In the genomic region with DNA sequence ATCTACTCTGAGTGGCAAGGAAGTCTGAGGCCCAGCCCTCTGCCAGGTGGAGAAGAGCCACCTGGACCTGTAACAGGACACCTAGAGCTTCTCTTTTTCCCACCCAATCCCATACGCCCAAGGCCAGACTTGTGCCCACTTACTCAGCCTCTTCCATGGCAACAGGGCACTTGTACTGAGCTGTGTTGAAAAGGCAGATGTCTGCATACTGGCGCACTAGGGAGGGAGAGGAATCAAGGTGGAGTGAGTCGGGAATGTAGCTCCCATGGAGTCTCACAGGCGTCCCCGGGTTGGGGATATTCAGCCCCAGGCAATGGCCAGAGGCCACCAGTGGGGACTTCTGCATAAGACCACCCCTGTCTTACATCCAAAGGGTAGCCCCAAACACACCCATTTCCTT, we compare ENCODE assay signal across 10 cellular contexts. TPM values are rescaled to one million over a fixed set of nuclear protein-coding genes. Genes with fewer than 3 reads are reported as not detected.
DNase-seq lines count a peak whose midpoint lies in the region; ATAC-seq and TF ChIP-seq lines count a peak whose summit lies in the region.
"Had no signal": no experiment of that assay in that cellular context is flagged by ENCODE, and none has a peak within 500 bp of the region (broad histone marks: within the 10 kb centered on the region; RNA-seq: fewer than 3 reads in every experiment).

No MANE protein-coding gene starts in this region.

- POLR2A ChIA-PET in activated CD4-positive, alpha-beta T cell treated with anti-CD3 and anti-CD28 coated beads, Interleukin-2, amount 10 ng/mL, durations not matched to agents 7 days and 5 days (lab: Charles Lee), result interaction anchor here (0.6 kb wide), 1 partner anchor 79 kb away, joined by 6 read pairs; no protein-coding TSS in a partner anchor

- intact Hi-C loops in adrenal gland (cut with DNase I), result no loop called here
- intact Hi-C loops in spleen (cut with DNase I; ENCODE audit: low total_unique reads), result no loop called here

- H3K9me3 Mint-ChIP-seq in activated CD4-positive, alpha-beta T cell treated with anti-CD3 and anti-CD28 coated beads, Interleukin-2, amount 10 ng/mL, durations not matched to agents 7 days and 5 days, result no peaks in the 10 kb centered on the region

- H3K4me3 ChIP-seq in adrenal gland (no peak overlapping the region), spleen (peak overlapping the region in 1 of 8 donors; percentile 41)

- H3K27ac ChIP-seq in adrenal gland, result no peak overlapping the region
- peak overlapping the region; percentile 72 to 88 (median 82) for H3K27ac ChIP-seq in spleen

- H3K27me3 Mint-ChIP-seq in activated CD4-positive, alpha-beta T cell treated with anti-CD3 and anti-CD28 coated beads, Interleukin-2, amount 10 ng/mL, durations not matched to agents 7 days and 5 days, result no peaks in the 10 kb centered on the region

- H3K4me1 ChIP-seq in adrenal gland (replicated peaks in 1 of 2) (no peaks in the 10 kb centered on the region), spleen (peaks cover 0 to 83% (median 47%) of the 10 kb centered on the region in 6 donors)

- H3K27ac Mint-ChIP-seq in activated CD4-positive, alpha-beta T cell treated with anti-CD3 and anti-CD28 coated beads, Interleukin-2, amount 10 ng/mL, durations not matched to agents 7 days and 5 days, result peak overlapping the region; percentile 100

- H3K27me3 ChIP-seq in adrenal gland, result no peaks in the 10 kb centered on the region
- H3K27me3 ChIP-seq in spleen (replicated peaks in 1 of 7), result no peaks in the 10 kb centered on the region

- peaks cover 59% of the 10 kb centered on the region for H3K4me1 Mint-ChIP-seq in activated CD4-positive, alpha-beta T cell treated with anti-CD3 and anti-CD28 coated beads, Interleukin-2, amount 10 ng/mL, durations not matched to agents 7 days and 5 days

- TF ChIP-seq CTCF in adrenal gland (IDR thresholded peaks at IDR 0.05) (no peak), spleen (IDR thresholded peaks at IDR 0.05 in 8 of 11, conservative IDR thresholded peaks at IDR 0.05 in 3 of 11) (no peak)

- DNase-seq in activated CD4-positive, alpha-beta T cell treated with anti-CD3 and anti-CD28 coated beads, Interleukin-2, amount 10 ng/mL, durations not matched to agents 7 days and 5 days, result no peak
- no peak for DNase-seq in activated CD4-positive, alpha-beta T cell treated with anti-CD3 and anti-CD28 coated beads, Interleukin-2, amount 50 U/mL, for 4 hours
- DNase-seq in NCI-H2171 (lab: John Stamatoyannopoulos, UW), result peak; percentile 69
- peak in 4 of 7 donors; percentile 0 to 13 (median 3) for DNase-seq in adrenal gland
- DNase-seq in spleen, result peak; percentile 47
- DNase-seq: retina had no signal

- 85 to 92% (median 87%) methylated on average over 4 to 5 of the region's 5 CpGs for WGBS in adrenal gland, 4 donors
- WGBS in spleen, 5 donors, result 83 to 93% (median 89%) methylated on average over 5 of the region's 5 CpGs

- ATAC-seq in GM18502 (IDR thresholded peaks at IDR 0.05; ENCODE audit: poor library complexity, unreplicated experiment), result no peak
- no peak for ATAC-seq in GM18870 (IDR thresholded peaks at IDR 0.05; ENCODE audit: unreplicated experiment)
- no peak for ATAC-seq in HG02852 (IDR thresholded peaks at IDR 0.05; ENCODE audit: unreplicated experiment)

- H3K4me3 Mint-ChIP-seq in activated CD4-positive, alpha-beta T cell treated with anti-CD3 and anti-CD28 coated beads, Interleukin-2, amount 10 ng/mL, durations not matched to agents 7 days and 5 days, result no peak overlapping the region

- H3K9me3 ChIP-seq in adrenal gland (replicated peaks in 1 of 3), result no peaks in the 10 kb centered on the region
- no peaks in the 10 kb centered on the region for H3K9me3 ChIP-seq in spleen

- CTCF ChIA-PET in activated CD4-positive, alpha-beta T cell treated with anti-CD3 and anti-CD28 coated beads, Interleukin-2, amount 10 ng/mL, durations not matched to agents 7 days and 5 days (lab: Charles Lee), result interaction anchor here (0.6 to 2.5 kb wide), 9 partner anchors 8 to 113 kb away, joined by 3 to 17 read pairs (median 4); no protein-coding TSS in a partner anchor

- peaks cover 31% of the 10 kb centered on the region for H3K36me3 Mint-ChIP-seq in activated CD4-positive, alpha-beta T cell treated with anti-CD3 and anti-CD28 coated beads, Interleukin-2, amount 10 ng/mL, durations not matched to agents 7 days and 5 days (ENCODE audit: low read depth)

- TF ChIP-seq POLR2A in adrenal gland (IDR thresholded peaks at IDR 0.05), result no peak
- no peak for TF ChIP-seq POLR2A in spleen (IDR thresholded peaks at IDR 0.05)

- peaks cover 0 to 31% of the 10 kb centered on the region in 2 donors for H3K36me3 ChIP-seq in adrenal gland (replicated peaks in 1 of 2)
- H3K36me3 ChIP-seq in spleen, result peaks cover 0 to 100% (median 47%) of the 10 kb centered on the region in 6 donors

RNA-seq across cellular contexts. Expression of a gene that starts 36.1 kb away (rescaled TPM):
- total RNA-seq in activated CD4-positive, alpha-beta T cell treated with anti-CD3 and anti-CD28 coated beads, Interleukin-2, amount 10 ng/mL, durations not matched to agents 7 days and 5 days, result under 1 TPM in 1 of 2 experiments, not detected in 1; 0.06 TPM
- total RNA-seq in adrenal gland (1 to 10 TPM in 4 of 8 donors, under 1 TPM in 4; 0.32 to 3.7 (median 1.1) TPM), spleen (under 1 TPM in 4 of 7 donors, not detected in 3; 0.16 to 0.59 (median 0.23) TPM)
- polyA plus RNA-seq in adrenal gland (1 to 10 TPM; 1.5 to 4.3 (median 3.1) TPM), spleen (under 1 TPM; 0.10 to 0.15 (median 0.11) TPM)
- total RNA-seq: liver had no signal

Comparison
In these comparisons a context has a peak if more than half of its experiments do, and no peak if none do; other contexts are left out.
1. DNase-seq: peak in NCI-H2171 (single experiment), adrenal gland (4 of 7) and spleen (single experiment); none in activated CD4-positive, alpha-beta T cell treated with anti-CD3 and anti-CD28 coated beads, Interleukin-2, amount 10 ng/mL, durations not matched to agents 7 days and 5 days (single experiment) and activated CD4-positive, alpha-beta T cell treated with anti-CD3 and anti-CD28 coated beads, Interleukin-2, amount 50 U/mL, for 4 hours (0 of 2).
2. H3K27ac ChIP-seq: peak in spleen (8 of 8); none in adrenal gland (0 of 5).